In the genomic region with DNA sequence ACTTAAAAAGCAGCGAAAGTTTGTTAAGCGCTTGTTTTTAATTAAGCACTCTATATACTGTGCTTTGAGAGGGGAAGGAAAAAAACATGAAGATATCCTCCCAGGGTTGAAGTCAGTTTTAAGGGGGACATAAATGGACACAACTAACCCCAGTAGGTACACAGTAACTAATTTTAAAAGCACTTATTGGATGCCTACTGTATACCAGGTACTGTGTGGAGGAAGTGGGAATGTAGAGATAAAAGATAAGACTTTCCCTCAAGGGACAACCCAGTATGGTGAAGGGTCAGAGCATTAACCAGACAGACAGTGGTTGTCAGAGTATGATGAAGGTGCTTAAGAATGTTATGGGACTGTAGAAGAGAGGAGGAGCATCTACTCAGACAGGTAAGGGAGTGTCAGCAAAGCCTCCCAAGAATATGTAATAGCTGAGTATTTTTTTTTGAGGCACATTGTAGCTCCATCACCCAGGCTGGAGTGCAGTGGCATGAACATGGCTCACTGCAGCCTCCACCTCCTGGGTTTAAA, we compare ENCODE assay signal across 1 cellular context.
TF ChIP-seq lines count a peak whose summit lies in the region.

No MANE protein-coding gene starts in this region.

TF ChIP-seq in liver, 16 proteins besides CTCF, POLR2A, EP300 and RAD21 (continued from another document):
- TF ChIP-seq, protein P1, sequence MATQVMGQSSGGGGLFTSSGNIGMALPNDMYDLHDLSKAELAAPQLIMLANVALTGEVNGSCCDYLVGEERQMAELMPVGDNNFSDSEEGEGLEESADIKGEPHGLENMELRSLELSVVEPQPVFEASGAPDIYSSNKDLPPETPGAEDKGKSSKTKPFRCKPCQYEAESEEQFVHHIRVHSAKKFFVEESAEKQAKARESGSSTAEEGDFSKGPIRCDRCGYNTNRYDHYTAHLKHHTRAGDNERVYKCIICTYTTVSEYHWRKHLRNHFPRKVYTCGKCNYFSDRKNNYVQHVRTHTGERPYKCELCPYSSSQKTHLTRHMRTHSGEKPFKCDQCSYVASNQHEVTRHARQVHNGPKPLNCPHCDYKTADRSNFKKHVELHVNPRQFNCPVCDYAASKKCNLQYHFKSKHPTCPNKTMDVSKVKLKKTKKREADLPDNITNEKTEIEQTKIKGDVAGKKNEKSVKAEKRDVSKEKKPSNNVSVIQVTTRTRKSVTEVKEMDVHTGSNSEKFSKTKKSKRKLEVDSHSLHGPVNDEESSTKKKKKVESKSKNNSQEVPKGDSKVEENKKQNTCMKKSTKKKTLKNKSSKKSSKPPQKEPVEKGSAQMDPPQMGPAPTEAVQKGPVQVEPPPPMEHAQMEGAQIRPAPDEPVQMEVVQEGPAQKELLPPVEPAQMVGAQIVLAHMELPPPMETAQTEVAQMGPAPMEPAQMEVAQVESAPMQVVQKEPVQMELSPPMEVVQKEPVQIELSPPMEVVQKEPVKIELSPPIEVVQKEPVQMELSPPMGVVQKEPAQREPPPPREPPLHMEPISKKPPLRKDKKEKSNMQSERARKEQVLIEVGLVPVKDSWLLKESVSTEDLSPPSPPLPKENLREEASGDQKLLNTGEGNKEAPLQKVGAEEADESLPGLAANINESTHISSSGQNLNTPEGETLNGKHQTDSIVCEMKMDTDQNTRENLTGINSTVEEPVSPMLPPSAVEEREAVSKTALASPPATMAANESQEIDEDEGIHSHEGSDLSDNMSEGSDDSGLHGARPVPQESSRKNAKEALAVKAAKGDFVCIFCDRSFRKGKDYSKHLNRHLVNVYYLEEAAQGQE (IDR thresholded peaks at IDR 0.05) = no peak
- TF ChIP-seq HNF4G (IDR thresholded peaks at IDR 0.05) = no peak
- TF ChIP-seq SP1 (IDR thresholded peaks at IDR 0.05) = no peak
